In genomic region chr1:173414539-173414938, GRCh38 we compare ENCODE assay signal across 15 cellular contexts.
"Had no signal": no experiment of that assay in that cellular context is flagged by ENCODE, and none has a peak within 500 bp of the region (broad histone marks: within the 10 kb centered on the region; RNA-seq: fewer than 3 reads in every experiment).

No MANE protein-coding gene starts in this region.

- H3K4me3 Mint-ChIP-seq: activated CD4-positive, alpha-beta memory T cell treated with anti-CD3 and anti-CD28 coated beads, Interleukin-2, amount 10 ng/mL, durations not matched to agents 7 days and 5 days; activated naive CD4-positive, alpha-beta T cell treated with anti-CD3 and anti-CD28 coated beads, Interleukin-2, amount 10 ng/mL, durations not matched to agents 7 days and 5 days; activated T-cell treated with anti-CD3 and anti-CD28 coated beads, Interleukin-2, amount 50 U/mL, for 24 hours had no signal

- FAIRE-seq: colon, endometrium, kidney had no signal

- H3K4me2 ChIP-seq: smooth muscle cell had no signal

- H3K27me3 ChIP-seq: cardiac muscle cell, right lobe of liver, thyroid gland had no signal

- H3K27me3 Mint-ChIP-seq: activated CD4-positive, alpha-beta memory T cell treated with anti-CD3 and anti-CD28 coated beads, Interleukin-2, amount 10 ng/mL, durations not matched to agents 7 days and 5 days; activated naive CD4-positive, alpha-beta T cell treated with anti-CD3 and anti-CD28 coated beads, Interleukin-2, amount 10 ng/mL, durations not matched to agents 7 days and 5 days; activated T-cell treated with anti-CD3 and anti-CD28 coated beads, Interleukin-2, amount 50 U/mL, for 24 hours had no signal

- H3K4me3 ChIP-seq: cardiac muscle cell, prostate gland, right lobe of liver, smooth muscle cell, thyroid gland had no signal

- H3K36me3 ChIP-seq: cardiac muscle cell, prostate gland, right lobe of liver, thyroid gland had no signal

- H3K27ac Mint-ChIP-seq: activated CD4-positive, alpha-beta memory T cell treated with anti-CD3 and anti-CD28 coated beads, Interleukin-2, amount 10 ng/mL, durations not matched to agents 7 days and 5 days; activated T-cell treated with anti-CD3 and anti-CD28 coated beads, Interleukin-2, amount 50 U/mL, for 24 hours had no signal

- H3K9me3 Mint-ChIP-seq: activated CD4-positive, alpha-beta memory T cell treated with anti-CD3 and anti-CD28 coated beads, Interleukin-2, amount 10 ng/mL, durations not matched to agents 7 days and 5 days; activated naive CD4-positive, alpha-beta T cell treated with anti-CD3 and anti-CD28 coated beads, Interleukin-2, amount 10 ng/mL, durations not matched to agents 7 days and 5 days; activated T-cell treated with anti-CD3 and anti-CD28 coated beads, Interleukin-2, amount 50 U/mL, for 24 hours had no signal

- H3K4me1 ChIP-seq: prostate gland, right lobe of liver, thyroid gland had no signal

- H3K27ac ChIP-seq: cardiac muscle cell, prostate gland, right lobe of liver, thyroid gland, VCaP had no signal

- ATAC-seq: right lobe of liver had no signal

- DNase-seq: activated CD4-positive, alpha-beta memory T cell treated with anti-CD3 and anti-CD28 coated beads, Interleukin-2, amount 10 ng/mL, durations not matched to agents 7 days and 5 days; activated naive CD4-positive, alpha-beta T cell treated with anti-CD3 and anti-CD28 coated beads, Interleukin-2, amount 10 ng/mL, durations not matched to agents 7 days and 5 days; activated T-cell treated with anti-CD3 and anti-CD28 coated beads, Interleukin-2, amount 50 U/mL, for 24 hours; hypothalamus; kidney; mesendoderm; right lobe of liver; T-helper 1 cell; thyroid gland had no signal

- H3K9me3 ChIP-seq: prostate gland, right lobe of liver, thyroid gland had no signal
